Comparison of ENCODE assay signal across 8 cellular contexts in genomic region chr6:31272431-31272830, GRCh38. TPM values are rescaled to one million over a fixed set of nuclear protein-coding genes. Genes with fewer than 3 reads are reported as not detected.
DNase-seq lines count a peak whose midpoint lies in the region; ATAC-seq and TF ChIP-seq lines count a peak whose summit lies in the region.

No MANE protein-coding gene starts in this region.

- H3K4me3 ChIP-seq in GM06990 (replicated peaks; ENCODE audit: low read depth, low read length) (peak overlapping the region; percentile 74), KMS-11 (IDR thresholded peaks at IDR 0.05; ENCODE audit: insufficient read depth, low read depth, low read length) (no peak overlapping the region), mesenchymal stem cell (ENCODE audit: insufficient read depth in 1 of 2, low read depth in 1 of 2, low read length in 2 of 2) (peak overlapping the region; percentile 50 to 86)

- no peak overlapping the region for H3K23ac ChIP-seq in mesenchymal stem cell (ENCODE audit: low read length in 2 of 2)

- H3K27ac Mint-ChIP-seq in central memory CD8-positive, alpha-beta T cell (ENCODE audit: low read depth): peak overlapping the region; percentile 100

- H3K18ac ChIP-seq in mesenchymal stem cell (ENCODE audit: low read depth in 1 of 2, low read length in 2 of 2): peak overlapping the region; percentile 44 to 62

- peaks cover 70% of the 10 kb centered on the region for H3K4me1 Mint-ChIP-seq in central memory CD8-positive, alpha-beta T cell

- no peaks in the 10 kb centered on the region for H3K27me3 Mint-ChIP-seq in central memory CD8-positive, alpha-beta T cell

- no peak overlapping the region for H2BK15ac ChIP-seq in mesenchymal stem cell (ENCODE audit: low read depth, poor library complexity, severe bottlenecking)

- no peak overlapping the region for H2AK5ac ChIP-seq in mesenchymal stem cell (ENCODE audit: low read length, severe bottlenecking)

- peaks cover 6% of the 10 kb centered on the region for H3K9me3 ChIP-seq in mesenchymal stem cell (ENCODE audit: control insufficient read depth, low read length)

- H4K8ac ChIP-seq in mesenchymal stem cell (ENCODE audit: low read length): peak overlapping the region; percentile 82

- 43% methylated on average over 4 of the region's 4 CpGs for WGBS in mesenchymal stem cell

- TF ChIP-seq CTCF in GM06990 (IDR thresholded peaks at IDR 0.05; ENCODE audit: insufficient read depth, low read length, poor library complexity, severe bottlenecking) (no peak), KMS-11 (conservative IDR thresholded peaks at IDR 0.05; ENCODE audit: low read depth, low read length) (no peak)

- no peaks in the 10 kb centered on the region for H3K9me3 Mint-ChIP-seq in central memory CD8-positive, alpha-beta T cell

- TF ChIP-seq POLR2A in GM18505 (IDR thresholded peaks at IDR 0.05; ENCODE audit: borderline replicate concordance, extremely low read depth, insufficient read depth, insufficient read length): no peak

- peaks cover 24% of the 10 kb centered on the region for H3K36me3 ChIP-seq in GM06990 (ENCODE audit: control insufficient read depth, insufficient read depth, low read length)
- H3K36me3 ChIP-seq in KMS-11 (ENCODE audit: insufficient read depth): no peaks in the 10 kb centered on the region
- H3K36me3 ChIP-seq in mesenchymal stem cell (ENCODE audit: control insufficient read depth in 1 of 2, insufficient read depth in 2 of 2, low read depth in 1 of 2, low read length in 2 of 2): peaks cover 24 to 26% of the 10 kb centered on the region in 2 experiments

- H3K4me3 Mint-ChIP-seq in central memory CD8-positive, alpha-beta T cell: peak overlapping the region; percentile 97

- H3K27me3 ChIP-seq in GM06990 (replicated peaks; ENCODE audit: control insufficient read depth, insufficient read depth, low read length) (no peaks in the 10 kb centered on the region), KMS-11 (ENCODE audit: insufficient read depth, low read depth) (no peaks in the 10 kb centered on the region), mesenchymal stem cell (ENCODE audit: control insufficient read depth in 1 of 2, insufficient read depth in 1 of 2, low read length in 2 of 2) (peaks cover 9 to 30% of the 10 kb centered on the region in 2 experiments)

- no peak overlapping the region for H3K4ac ChIP-seq in mesenchymal stem cell (ENCODE audit: low read depth in 1 of 2, low read length in 2 of 2)

- no peaks in the 10 kb centered on the region for H3K79me2 ChIP-seq in KMS-11 (ENCODE audit: insufficient read depth, low read depth)

- H2AFZ ChIP-seq in KMS-11 (ENCODE audit: low read depth) (peak overlapping the region; percentile 86), mesenchymal stem cell (ENCODE audit: low read depth, low read length) (no peak overlapping the region)

- DNase-seq in GM06990 (ENCODE audit: extremely low read depth, insufficient read length) (no peak), mesenchymal stem cell (no peak), KG1 (lab: John Stamatoyannopoulos, UW) (no peak)
- DNase-seq in central memory CD8-positive, alpha-beta T cell (ENCODE audit: low spot score in 2 of 2): no peak

- peak overlapping the region; percentile 42 for H3K27ac ChIP-seq in KMS-11
- H3K27ac ChIP-seq in mesenchymal stem cell (ENCODE audit: low read length, poor library complexity, severe bottlenecking): no peak overlapping the region

- no peaks in the 10 kb centered on the region for H4K20me1 ChIP-seq in KMS-11 (ENCODE audit: insufficient read depth)

- peaks cover 57% of the 10 kb centered on the region for H3K36me3 Mint-ChIP-seq in central memory CD8-positive, alpha-beta T cell (ENCODE audit: insufficient read depth)

- H2BK5ac ChIP-seq in mesenchymal stem cell (ENCODE audit: low read depth, low read length, poor library complexity, severe bottlenecking): no peak overlapping the region

- ATAC-seq in central memory CD8-positive, alpha-beta T cell (replicated peaks; ENCODE audit: extremely low read depth, poor library complexity, severe bottlenecking): no peak
- ATAC-seq in HG02840 (IDR thresholded peaks at IDR 0.05; ENCODE audit: low FRiP score, unreplicated experiment): no peak
- ATAC-seq in HG02981 (IDR thresholded peaks at IDR 0.05; ENCODE audit: unreplicated experiment): no peak
- no peak for ATAC-seq in GM18505 (IDR thresholded peaks at IDR 0.05; ENCODE audit: unreplicated experiment)

- H3K79me1 ChIP-seq in mesenchymal stem cell (replicated peaks; ENCODE audit: low read length, poor library complexity, severe bottlenecking): peaks cover 7% of the 10 kb centered on the region

- peak overlapping the region; percentile 61 for H2BK120ac ChIP-seq in mesenchymal stem cell (ENCODE audit: low read depth, low read length)

- H2BK12ac ChIP-seq in mesenchymal stem cell (ENCODE audit: low read length in 2 of 2): no peak overlapping the region

- H3K4me2 ChIP-seq in KMS-11 (peak overlapping the region; percentile 91), mesenchymal stem cell (ENCODE audit: low read length, poor library complexity, severe bottlenecking) (peak overlapping the region; percentile 94)

- H3K14ac ChIP-seq in mesenchymal stem cell (ENCODE audit: low read length in 2 of 2): no peak overlapping the region

- H3K9ac ChIP-seq in KMS-11: peak overlapping the region; percentile 66; the same call in 1 of the 2 replicates
- H3K9ac ChIP-seq in mesenchymal stem cell (ENCODE audit: low read length): peak overlapping the region; percentile 92

- peak overlapping the region; percentile 39 for H4K91ac ChIP-seq in mesenchymal stem cell (ENCODE audit: low read length)

- H3K4me1 ChIP-seq in KMS-11 (ENCODE audit: low read depth, poor library complexity, severe bottlenecking) (peaks cover 4% of the 10 kb centered on the region), mesenchymal stem cell (ENCODE audit: control insufficient read depth, insufficient read depth, low read depth, low read length) (peaks cover 8% of the 10 kb centered on the region)

RNA-seq across cellular contexts. Expression of gene HLA-C, which starts 0.5 kb away (rescaled TPM):
- polyA plus RNA-seq in mesenchymal stem cell (2013, experiment 1 of 2): 860 TPM
- 956 TPM for polyA plus RNA-seq in mesenchymal stem cell (2013, experiment 2 of 2)
